Comparison of ENCODE assay signal across 1 cellular context in the genomic region with DNA sequence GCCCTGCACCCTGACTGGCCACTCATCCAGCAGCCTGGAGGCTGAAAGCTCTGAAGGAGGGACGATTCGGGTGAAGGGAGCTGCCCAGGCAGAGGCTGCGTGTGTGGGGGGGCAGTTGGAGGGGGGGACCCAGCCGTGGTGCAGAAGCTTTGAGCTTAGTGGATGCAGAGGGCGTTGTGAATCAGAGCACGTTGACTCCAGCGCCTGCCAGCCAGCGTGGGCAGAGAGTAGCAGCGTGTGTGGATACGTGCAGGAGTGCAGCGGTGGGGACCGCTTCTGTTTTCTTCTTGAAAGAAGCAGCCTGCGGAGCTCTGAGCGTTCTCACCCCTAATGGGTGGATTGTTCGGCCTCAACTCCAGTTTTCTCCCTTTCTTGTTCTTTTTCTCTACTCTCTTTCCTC.
TF ChIP-seq lines count a peak whose summit lies in the region.

No MANE protein-coding gene starts in this region.

TF ChIP-seq in WTC11, 78 proteins besides CTCF, POLR2A, EP300 and RAD21 (continued from another document):
- TF ChIP-seq, protein P1, sequence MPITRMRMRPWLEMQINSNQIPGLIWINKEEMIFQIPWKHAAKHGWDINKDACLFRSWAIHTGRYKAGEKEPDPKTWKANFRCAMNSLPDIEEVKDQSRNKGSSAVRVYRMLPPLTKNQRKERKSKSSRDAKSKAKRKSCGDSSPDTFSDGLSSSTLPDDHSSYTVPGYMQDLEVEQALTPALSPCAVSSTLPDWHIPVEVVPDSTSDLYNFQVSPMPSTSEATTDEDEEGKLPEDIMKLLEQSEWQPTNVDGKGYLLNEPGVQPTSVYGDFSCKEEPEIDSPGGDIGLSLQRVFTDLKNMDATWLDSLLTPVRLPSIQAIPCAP (CRISPR knock-in tag; IDR thresholded peaks at IDR 0.05) = no peak
- TF ChIP-seq, protein P2, sequence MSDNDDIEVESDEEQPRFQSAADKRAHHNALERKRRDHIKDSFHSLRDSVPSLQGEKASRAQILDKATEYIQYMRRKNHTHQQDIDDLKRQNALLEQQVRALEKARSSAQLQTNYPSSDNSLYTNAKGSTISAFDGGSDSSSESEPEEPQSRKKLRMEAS (CRISPR knock-in tag; IDR thresholded peaks at IDR 0.05) = no peak
- TF ChIP-seq MYBL2 (CRISPR knock-in tag; IDR thresholded peaks at IDR 0.05) (no peak), GRHL2 (CRISPR knock-in tag; IDR thresholded peaks at IDR 0.05; ENCODE audit: insufficient replicate concordance, severe bottlenecking) (no peak), ZNF263 (CRISPR knock-in tag; IDR thresholded peaks at IDR 0.05; ENCODE audit: low read depth) (no peak), HMGA2 (CRISPR knock-in tag; IDR thresholded peaks at IDR 0.05) (no peak), GTF2I (CRISPR knock-in tag; conservative IDR thresholded peaks at IDR 0.05) (no peak), MXD4 (CRISPR knock-in tag; IDR thresholded peaks at IDR 0.05; ENCODE audit: borderline replicate concordance) (no peak), ETV6 (CRISPR knock-in tag; IDR thresholded peaks at IDR 0.05) (no peak)
- TF ChIP-seq, protein P3, sequence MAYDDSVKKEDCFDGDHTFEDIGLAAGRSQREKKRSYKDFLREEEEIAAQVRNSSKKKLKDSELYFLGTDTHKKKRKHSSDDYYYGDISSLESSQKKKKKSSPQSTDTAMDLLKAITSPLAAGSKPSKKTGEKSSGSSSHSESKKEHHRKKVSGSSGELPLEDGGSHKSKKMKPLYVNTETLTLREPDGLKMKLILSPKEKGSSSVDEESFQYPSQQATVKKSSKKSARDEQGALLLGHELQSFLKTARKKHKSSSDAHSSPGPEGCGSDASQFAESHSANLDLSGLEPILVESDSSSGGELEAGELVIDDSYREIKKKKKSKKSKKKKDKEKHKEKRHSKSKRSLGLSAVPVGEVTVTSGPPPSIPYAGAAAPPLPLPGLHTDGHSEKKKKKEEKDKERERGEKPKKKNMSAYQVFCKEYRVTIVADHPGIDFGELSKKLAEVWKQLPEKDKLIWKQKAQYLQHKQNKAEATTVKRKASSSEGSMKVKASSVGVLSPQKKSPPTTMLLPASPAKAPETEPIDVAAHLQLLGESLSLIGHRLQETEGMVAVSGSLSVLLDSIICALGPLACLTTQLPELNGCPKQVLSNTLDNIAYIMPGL (CRISPR knock-in tag; IDR thresholded peaks at IDR 0.05) = no peak
- TF ChIP-seq, protein P4, sequence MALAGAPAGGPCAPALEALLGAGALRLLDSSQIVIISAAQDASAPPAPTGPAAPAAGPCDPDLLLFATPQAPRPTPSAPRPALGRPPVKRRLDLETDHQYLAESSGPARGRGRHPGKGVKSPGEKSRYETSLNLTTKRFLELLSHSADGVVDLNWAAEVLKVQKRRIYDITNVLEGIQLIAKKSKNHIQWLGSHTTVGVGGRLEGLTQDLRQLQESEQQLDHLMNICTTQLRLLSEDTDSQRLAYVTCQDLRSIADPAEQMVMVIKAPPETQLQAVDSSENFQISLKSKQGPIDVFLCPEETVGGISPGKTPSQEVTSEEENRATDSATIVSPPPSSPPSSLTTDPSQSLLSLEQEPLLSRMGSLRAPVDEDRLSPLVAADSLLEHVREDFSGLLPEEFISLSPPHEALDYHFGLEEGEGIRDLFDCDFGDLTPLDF (CRISPR knock-in tag; IDR thresholded peaks at IDR 0.05) = no peak
- TF ChIP-seq, protein P5, sequence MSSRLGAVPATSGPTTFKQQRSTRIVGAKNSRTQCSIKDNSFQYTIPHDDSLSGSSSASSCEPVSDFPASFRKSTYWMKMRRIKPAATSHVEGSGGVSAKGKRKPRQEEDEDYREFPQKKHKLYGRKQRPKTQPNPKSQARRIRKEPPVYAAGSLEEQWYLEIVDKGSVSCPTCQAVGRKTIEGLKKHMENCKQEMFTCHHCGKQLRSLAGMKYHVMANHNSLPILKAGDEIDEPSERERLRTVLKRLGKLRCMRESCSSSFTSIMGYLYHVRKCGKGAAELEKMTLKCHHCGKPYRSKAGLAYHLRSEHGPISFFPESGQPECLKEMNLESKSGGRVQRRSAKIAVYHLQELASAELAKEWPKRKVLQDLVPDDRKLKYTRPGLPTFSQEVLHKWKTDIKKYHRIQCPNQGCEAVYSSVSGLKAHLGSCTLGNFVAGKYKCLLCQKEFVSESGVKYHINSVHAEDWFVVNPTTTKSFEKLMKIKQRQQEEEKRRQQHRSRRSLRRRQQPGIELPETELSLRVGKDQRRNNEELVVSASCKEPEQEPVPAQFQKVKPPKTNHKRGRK (CRISPR knock-in tag; IDR thresholded peaks at IDR 0.05; ENCODE audit: borderline replicate concordance) = no peak
- TF ChIP-seq, protein P6, sequence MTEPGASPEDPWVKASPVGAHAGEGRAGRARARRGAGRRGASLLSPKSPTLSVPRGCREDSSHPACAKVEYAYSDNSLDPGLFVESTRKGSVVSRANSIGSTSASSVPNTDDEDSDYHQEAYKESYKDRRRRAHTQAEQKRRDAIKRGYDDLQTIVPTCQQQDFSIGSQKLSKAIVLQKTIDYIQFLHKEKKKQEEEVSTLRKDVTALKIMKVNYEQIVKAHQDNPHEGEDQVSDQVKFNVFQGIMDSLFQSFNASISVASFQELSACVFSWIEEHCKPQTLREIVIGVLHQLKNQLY (CRISPR knock-in tag; IDR thresholded peaks at IDR 0.05) = no peak
